15 cellular contexts compared by ENCODE assay signal in genomic region chr6:110298916-110299315, GRCh38. TPM values are rescaled to one million over a fixed set of nuclear protein-coding genes. Genes with fewer than 3 reads are reported as not detected.
DNase-seq lines count a peak whose midpoint lies in the region; ATAC-seq and TF ChIP-seq lines count a peak whose summit lies in the region.
"Had no signal": no experiment of that assay in that cellular context is flagged by ENCODE, and none has a peak within 500 bp of the region (broad histone marks: within the 10 kb centered on the region; RNA-seq: fewer than 3 reads in every experiment).

No MANE protein-coding gene starts in this region.

- peak overlapping the region; percentile 20 for H3K4me3 Mint-ChIP-seq in activated CD8-positive, alpha-beta memory T cell treated with anti-CD3 and anti-CD28 coated beads, Interleukin-2, amount 10 ng/mL, durations not matched to agents 7 days and 5 days
- H3K4me3 Mint-ChIP-seq in immature natural killer cell = peak overlapping the region; percentile 51 to 78 (median 65)
- no peak overlapping the region for H3K4me3 Mint-ChIP-seq in activated T-helper 1 cell treated with anti-CD3 and anti-CD28 coated beads, Interleukin-12 subunit alpha, Interleukin-12 subunit beta, Interleukin-2, Interleukin-4 antibody, amounts not matched to agents 30 ng/mL and 10 ng/mL and 1 ng/mL, durations not matched to agents 14 hours and 24 hours and 36 hours
- H3K4me3 Mint-ChIP-seq: H9 had no signal

- CTCF ChIA-PET in activated CD8-positive, alpha-beta memory T cell treated with anti-CD3 and anti-CD28 coated beads, Interleukin-2, amount 10 ng/mL, durations not matched to agents 7 days and 5 days (lab: Charles Lee) = no interaction called here
- CTCF ChIA-PET in HEK293T (lab: Yijun Ruan, JAX) = no interaction called here

- intact Hi-C loops in activated T-helper 1 cell treated with anti-CD3 and anti-CD28 coated beads, Interleukin-12 subunit alpha, Interleukin-12 subunit beta, Interleukin-2, Interleukin-4 antibody, amounts not matched to agents 30 ng/mL and 10 ng/mL and 1 ng/mL, durations not matched to agents 14 hours and 24 hours and 36 hours (cut with micrococcal nuclease) = no loop called here

- ATAC-seq in activated CD8-positive, alpha-beta memory T cell treated with anti-CD3 and anti-CD28 coated beads, Interleukin-2, amount 10 ng/mL, durations not matched to agents 7 days and 5 days = no peak
- ATAC-seq: HepG2 had no signal

- no peaks in the 10 kb centered on the region for H3K9me3 Mint-ChIP-seq in activated CD8-positive, alpha-beta memory T cell treated with anti-CD3 and anti-CD28 coated beads, Interleukin-2, amount 10 ng/mL, durations not matched to agents 7 days and 5 days (ENCODE audit: low read depth)
- H3K9me3 Mint-ChIP-seq in immature natural killer cell = no peaks in the 10 kb centered on the region
- H3K9me3 Mint-ChIP-seq in activated T-helper 1 cell treated with anti-CD3 and anti-CD28 coated beads, Interleukin-12 subunit alpha, Interleukin-12 subunit beta, Interleukin-2, Interleukin-4 antibody, amounts not matched to agents 30 ng/mL and 10 ng/mL and 1 ng/mL, durations not matched to agents 14 hours and 24 hours and 36 hours = no peaks in the 10 kb centered on the region

- peaks cover 19% of the 10 kb centered on the region for H3K4me1 Mint-ChIP-seq in activated CD8-positive, alpha-beta memory T cell treated with anti-CD3 and anti-CD28 coated beads, Interleukin-2, amount 10 ng/mL, durations not matched to agents 7 days and 5 days
- peaks cover 48 to 52% of the 10 kb centered on the region in 2 donors for H3K4me1 Mint-ChIP-seq in immature natural killer cell
- peaks cover 14% of the 10 kb centered on the region for H3K4me1 Mint-ChIP-seq in activated T-helper 1 cell treated with anti-CD3 and anti-CD28 coated beads, Interleukin-12 subunit alpha, Interleukin-12 subunit beta, Interleukin-2, Interleukin-4 antibody, amounts not matched to agents 30 ng/mL and 10 ng/mL and 1 ng/mL, durations not matched to agents 14 hours and 24 hours and 36 hours (ENCODE audit: low read depth)

- peaks cover 32% of the 10 kb centered on the region for H3K27me3 Mint-ChIP-seq in activated CD8-positive, alpha-beta memory T cell treated with anti-CD3 and anti-CD28 coated beads, Interleukin-2, amount 10 ng/mL, durations not matched to agents 7 days and 5 days
- H3K27me3 Mint-ChIP-seq in immature natural killer cell (ENCODE audit: low read depth in 3 of 3) = peaks cover 0 to 8% (median 1%) of the 10 kb centered on the region in 3 donors
- H3K27me3 Mint-ChIP-seq in activated T-helper 1 cell treated with anti-CD3 and anti-CD28 coated beads, Interleukin-12 subunit alpha, Interleukin-12 subunit beta, Interleukin-2, Interleukin-4 antibody, amounts not matched to agents 30 ng/mL and 10 ng/mL and 1 ng/mL, durations not matched to agents 14 hours and 24 hours and 36 hours (ENCODE audit: insufficient read depth) = peaks cover 16% of the 10 kb centered on the region

- POLR2A ChIA-PET in HEK293T (lab: Yijun Ruan, JAX) = no interaction called here

- H3K4me3 ChIP-seq in Jurkat, Clone E6-1 (ENCODE audit: low read length) = no peak overlapping the region
- H3K4me3 ChIP-seq: BLaER1 had no signal

- H3K27ac Mint-ChIP-seq in activated CD8-positive, alpha-beta memory T cell treated with anti-CD3 and anti-CD28 coated beads, Interleukin-2, amount 10 ng/mL, durations not matched to agents 7 days and 5 days = peak overlapping the region; percentile 28
- peak overlapping the region; percentile 12 to 82 (median 62) for H3K27ac Mint-ChIP-seq in immature natural killer cell
- no peak overlapping the region for H3K27ac Mint-ChIP-seq in activated T-helper 1 cell treated with anti-CD3 and anti-CD28 coated beads, Interleukin-12 subunit alpha, Interleukin-12 subunit beta, Interleukin-2, Interleukin-4 antibody, amounts not matched to agents 30 ng/mL and 10 ng/mL and 1 ng/mL, durations not matched to agents 14 hours and 24 hours and 36 hours
- H3K27ac Mint-ChIP-seq: H9 had no signal

- no peaks in the 10 kb centered on the region for H3K36me3 Mint-ChIP-seq in activated CD8-positive, alpha-beta memory T cell treated with anti-CD3 and anti-CD28 coated beads, Interleukin-2, amount 10 ng/mL, durations not matched to agents 7 days and 5 days
- no peaks in the 10 kb centered on the region for H3K36me3 Mint-ChIP-seq in immature natural killer cell
- H3K36me3 Mint-ChIP-seq in activated T-helper 1 cell treated with anti-CD3 and anti-CD28 coated beads, Interleukin-12 subunit alpha, Interleukin-12 subunit beta, Interleukin-2, Interleukin-4 antibody, amounts not matched to agents 30 ng/mL and 10 ng/mL and 1 ng/mL, durations not matched to agents 14 hours and 24 hours and 36 hours (ENCODE audit: low read depth) = no peaks in the 10 kb centered on the region

- no peak for DNase-seq in activated CD8-positive, alpha-beta memory T cell treated with anti-CD3 and anti-CD28 coated beads, Interleukin-2, amount 10 ng/mL, durations not matched to agents 7 days and 5 days
- DNase-seq in activated CD8-positive, alpha-beta memory T cell treated with anti-CD3 and anti-CD28 coated beads, Interleukin-2, amount 50 U/mL, for 48 hours = no peak
- peak; percentile 4 for DNase-seq in Jurkat, Clone E6-1 (ENCODE audit: low read depth, low spot score)
- DNase-seq in immature natural killer cell (peak; percentile 14 to 24 (median 16)), HEK293T (ENCODE audit: extremely low spot score) (no peak)
- no peak for DNase-seq in stimulated activated CD4-positive, alpha-beta T cell treated with anti-CD3 and anti-CD28 coated beads, Interleukin-4, amount 100 ng/mL, for 24 hours
- no peak for DNase-seq in activated T-helper 1 cell treated with anti-CD3 and anti-CD28 coated beads, Interleukin-12 subunit alpha, Interleukin-12 subunit beta, Interleukin-2, Interleukin-4 antibody, amounts not matched to agents 30 ng/mL and 10 ng/mL and 1 ng/mL, durations not matched to agents 14 hours and 24 hours and 36 hours (ENCODE audit: low spot score)
- DNase-seq: AML-193, DMS153, DMS79 treated with DMSO at 0.1 percent for 48 hours, EL, GOT3, H9 had no signal

TF ChIP-seq in HEK293T, 16 proteins besides CTCF, POLR2A, EP300 and RAD21:
- no peak for TF ChIP-seq PKNOX1 (IDR thresholded peaks at IDR 0.05)
- no peak for TF ChIP-seq ELF4 (IDR thresholded peaks at IDR 0.05)
- TF ChIP-seq TARDBP (IDR thresholded peaks at IDR 0.05) = no peak
- TF ChIP-seq FOXA1 (IDR thresholded peaks at IDR 0.05) = no peak
- no peak for TF ChIP-seq FOXK2 (IDR thresholded peaks at IDR 0.05)
- no peak for TF ChIP-seq L3MBTL2 (conservative IDR thresholded peaks at IDR 0.05)
- TF ChIP-seq SP1 (IDR thresholded peaks at IDR 0.05) = no peak
- TF ChIP-seq BHLHE40 (IDR thresholded peaks at IDR 0.05; ENCODE audit: borderline replicate concordance) = no peak
- TF ChIP-seq HDGF (IDR thresholded peaks at IDR 0.05; ENCODE audit: borderline replicate concordance) = no peak
- TF ChIP-seq ARNT (IDR thresholded peaks at IDR 0.05) = no peak
- no peak for TF ChIP-seq ZNF384 (IDR thresholded peaks at IDR 0.05)
- no peak for TF ChIP-seq LEF1 (IDR thresholded peaks at IDR 0.05; ENCODE audit: borderline replicate concordance)
- TF ChIP-seq SUZ12 (IDR thresholded peaks at IDR 0.05) = no peak

RNA-seq across cellular contexts. Expression of gene METTL24, which starts 59.2 kb away (rescaled TPM):
- total RNA-seq in activated CD8-positive, alpha-beta memory T cell treated with anti-CD3 and anti-CD28 coated beads, Interleukin-2, amount 10 ng/mL, durations not matched to agents 7 days and 5 days = not detected
- not detected for polyA plus RNA-seq in Jurkat, Clone E6-1 (2012; ENCODE audit: insufficient read depth, insufficient read length)
- polyA plus RNA-seq in immature natural killer cell = 1 to 10 TPM in 1 of 3 donors, under 1 TPM in 1, not detected in 1; 0.81 to 2.8 TPM
- total RNA-seq in activated T-helper 1 cell treated with anti-CD3 and anti-CD28 coated beads, Interleukin-12 subunit alpha, Interleukin-12 subunit beta, Interleukin-2, Interleukin-4 antibody, amounts not matched to agents 30 ng/mL and 10 ng/mL and 1 ng/mL, durations not matched to agents 14 hours and 24 hours and 36 hours = not detected in 2 replicates
- total RNA-seq: HepG2 had no signal
- polyA plus RNA-seq: HepG2 had no signal

Comparison
In these comparisons a context has a peak if more than half of its experiments do, and no peak if none do; other contexts are left out.
1. DNase-seq: peak in Jurkat, Clone E6-1 (single experiment) and immature natural killer cell (3 of 3); none in activated CD8-positive, alpha-beta memory T cell treated with anti-CD3 and anti-CD28 coated beads, Interleukin-2, amount 10 ng/mL, durations not matched to agents 7 days and 5 days (single experiment), activated CD8-positive, alpha-beta memory T cell treated with anti-CD3 and anti-CD28 coated beads, Interleukin-2, amount 50 U/mL, for 48 hours (single experiment), stimulated activated CD4-positive, alpha-beta T cell treated with anti-CD3 and anti-CD28 coated beads, Interleukin-4, amount 100 ng/mL, for 24 hours (single experiment), HEK293T (single experiment) and activated T-helper 1 cell treated with anti-CD3 and anti-CD28 coated beads, Interleukin-12 subunit alpha, Interleukin-12 subunit beta, Interleukin-2, Interleukin-4 antibody, amounts not matched to agents 30 ng/mL and 10 ng/mL and 1 ng/mL, durations not matched to agents 14 hours and 24 hours and 36 hours (single experiment).